In genomic region chr9:134662143-134662876, GRCh38 we compare ENCODE assay signal across 9 cellular contexts. TPM values are rescaled to one million over a fixed set of nuclear protein-coding genes. Genes with fewer than 3 reads are reported as not detected.
DNase-seq lines count a peak whose midpoint lies in the region; ATAC-seq, FAIRE-seq and TF ChIP-seq lines count a peak whose summit lies in the region.
"Had no signal": no experiment of that assay in that cellular context is flagged by ENCODE, and none has a peak within 500 bp of the region (broad histone marks: within the 10 kb centered on the region; RNA-seq: fewer than 3 reads in every experiment).

No MANE protein-coding gene starts in this region.

- H3K14ac ChIP-seq in neuronal stem cell (ENCODE audit: low read length): no peak overlapping the region

- ATAC-seq in HG02870 (IDR thresholded peaks at IDR 0.05; ENCODE audit: unreplicated experiment): no peak

- no CpG with 5 or more reads among the region's 17 CpGs for WGBS in neuronal stem cell (ENCODE audit: extremely low coverage in 2 of 2, insufficient read length in 2 of 2, insufficient replicate concordance in 1 of 2), 2 donors

- H2BK15ac ChIP-seq in neuronal stem cell (ENCODE audit: low read length): no peak overlapping the region

- H3K36me3 ChIP-seq in kidney (ENCODE audit: control insufficient read depth in 1 of 2, insufficient read depth in 2 of 2, low read length in 2 of 2) (no peaks in the 10 kb centered on the region), neuronal stem cell (replicated peaks in 1 of 2; ENCODE audit: control insufficient read depth in 2 of 2, insufficient read depth in 2 of 2, low read length in 2 of 2) (no peaks in the 10 kb centered on the region)

- FAIRE-seq in kidney (lab: Jason Lieb, UNC): no peak

- intact Hi-C loops in MCF 10A (cut with micrococcal nuclease): no loop called here
- intact Hi-C loops in kidney (cut with DNase I): no loop called here

- POLR2A ChIA-PET in MCF 10A (lab: Yijun Ruan, JAX): interaction anchor here (0.6 to 0.8 kb wide), 2 partner anchors 16 to 516 kb away, joined by 3 read pairs; no protein-coding TSS in a partner anchor

- no peaks in the 10 kb centered on the region for H3K27me3 Mint-ChIP-seq in MCF 10A (ENCODE audit: insufficient read depth, unreplicated experiment)

- H3K9ac ChIP-seq in kidney (ENCODE audit: low read length in 2 of 2): no peak overlapping the region
- H3K9ac ChIP-seq in neuronal stem cell (ENCODE audit: low read depth, low read length, poor library complexity): no peak overlapping the region

- no peaks in the 10 kb centered on the region for H3K79me1 ChIP-seq in neuronal stem cell (ENCODE audit: low read depth, low read length)

- no peak overlapping the region for H4K91ac ChIP-seq in neuronal stem cell (ENCODE audit: low read depth, low read length, poor library complexity)

- TF ChIP-seq CTCF in HFF-Myc (IDR thresholded peaks at IDR 0.05; ENCODE audit: low read depth, low read length, missing control alignments): no peak
- no peak for TF ChIP-seq CTCF in MCF 10A (IDR thresholded peaks at IDR 0.05; ENCODE audit: unreplicated experiment)
- no peak for TF ChIP-seq CTCF in kidney (IDR thresholded peaks at IDR 0.05; ENCODE audit: borderline replicate concordance, extremely low read depth, insufficient read depth)

- no TSS peak for BruUV-seq in MCF 10A (replicated peaks; lab: Mats Ljungman, UMichigan)

- no peak overlapping the region for H2BK12ac ChIP-seq in neuronal stem cell (ENCODE audit: low read length)

- H3K9me3 Mint-ChIP-seq in MCF 10A (ENCODE audit: unreplicated experiment): no peaks in the 10 kb centered on the region

- H3K36me3 Mint-ChIP-seq in MCF 10A (ENCODE audit: insufficient read depth, unreplicated experiment): no peaks in the 10 kb centered on the region

- peak; percentile 93 for DNase-seq in HFF-Myc (ENCODE audit: extremely low read depth, low read depth)
- DNase-seq in MCF 10A (ENCODE audit: unreplicated experiment): peak; percentile 83
- peak; percentile 87 for DNase-seq in kidney
- DNase-seq in stromal cell of bone marrow (ENCODE audit: low read depth): peak; percentile 89
- no peak for DNase-seq in neuronal stem cell (ENCODE audit: low spot score)
- DNase-seq in NCI-H1694 (lab: John Stamatoyannopoulos, UW): no peak
- no peak for DNase-seq in stimulated activated CD4-positive, alpha-beta T cell treated with anti-CD3 and anti-CD28 coated beads, Interleukin-4, amount 100 ng/mL, for 24 hours

- H3K4me1 ChIP-seq in kidney (ENCODE audit: control insufficient read depth in 1 of 2, insufficient read depth in 1 of 2, low read depth in 1 of 2, low read length in 2 of 2) (peaks cover 0 to 3% of the 10 kb centered on the region in 2 donors), neuronal stem cell (ENCODE audit: control insufficient read depth in 2 of 2, insufficient read depth in 1 of 2, low read depth in 1 of 2, low read length in 2 of 2) (no peaks in the 10 kb centered on the region)

- H3K27ac ChIP-seq in kidney (ENCODE audit: low read depth in 2 of 2, low read length in 2 of 2) (no peak overlapping the region), neuronal stem cell (replicated peaks; ENCODE audit: low read length) (no peak overlapping the region)

- H2AK5ac ChIP-seq in neuronal stem cell (ENCODE audit: low read depth, low read length): no peak overlapping the region

- CTCF ChIA-PET in MCF 10A (lab: Yijun Ruan, JAX): interaction anchor here (1.2 kb wide), 1 partner anchor 29 kb away, joined by 3 read pairs; no protein-coding TSS in a partner anchor

- H3K4me1 Mint-ChIP-seq in MCF 10A (ENCODE audit: insufficient read depth, unreplicated experiment): peaks cover 24% of the 10 kb centered on the region
- H3K4me1 Mint-ChIP-seq: neural crest cell had no signal

- peak overlapping the region; percentile 50 for H3K27ac Mint-ChIP-seq in MCF 10A (ENCODE audit: low read depth, unreplicated experiment)

- H2BK120ac ChIP-seq in neuronal stem cell (ENCODE audit: low read depth, low read length): no peak overlapping the region

- H2AFZ ChIP-seq in neuronal stem cell (ENCODE audit: low read length): no peak overlapping the region

- H3K9me3 ChIP-seq in kidney (ENCODE audit: control insufficient read depth in 1 of 2, low read length in 2 of 2) (no peaks in the 10 kb centered on the region), neuronal stem cell (replicated peaks in 1 of 2; ENCODE audit: control insufficient read depth in 2 of 2, insufficient read depth in 1 of 2, low read depth in 1 of 2, low read length in 2 of 2) (peaks cover 4 to 17% of the 10 kb centered on the region in 2 donors)

- no peak overlapping the region for H2BK5ac ChIP-seq in neuronal stem cell (ENCODE audit: low read length)

- H3K4me3 ChIP-seq in HFF-Myc (replicated peaks; ENCODE audit: low read depth, low read length): peak overlapping the region; percentile 4; the same call in 1 of the 2 replicates
- H3K4me3 ChIP-seq in kidney (ENCODE audit: low read length in 2 of 2): no peak overlapping the region
- H3K4me3 ChIP-seq in neuronal stem cell (ENCODE audit: low read length in 2 of 2): no peak overlapping the region

- H4K8ac ChIP-seq in neuronal stem cell (ENCODE audit: low read depth, low read length): no peak overlapping the region

- no peak overlapping the region for H3K23ac ChIP-seq in neuronal stem cell (ENCODE audit: low read depth, low read length, poor library complexity)

- H3K4ac ChIP-seq in neuronal stem cell (ENCODE audit: low read length): no peak overlapping the region

- H3K4me3 Mint-ChIP-seq in MCF 10A (ENCODE audit: unreplicated experiment): peak overlapping the region; percentile 2
- H3K4me3 Mint-ChIP-seq: neural crest cell had no signal

- H3K4me2 ChIP-seq in neuronal stem cell (ENCODE audit: insufficient read depth, low read length, poor library complexity, severe bottlenecking): no peak overlapping the region

- H3K18ac ChIP-seq in neuronal stem cell (ENCODE audit: low read length): no peak overlapping the region

- H3K27me3 ChIP-seq in neuronal stem cell (ENCODE audit: control insufficient read depth in 3 of 3, insufficient read depth in 3 of 3, low read depth in 1 of 3, low read length in 3 of 3): no peaks in the 10 kb centered on the region

RNA-seq across cellular contexts. Expression of gene COL5A1, which starts 20.7 kb away (rescaled TPM):
- total RNA-seq in MCF 10A (2022) (not detected in 2 replicates), kidney (23.8 TPM)
- polyA plus RNA-seq in kidney (ENCODE audit: insufficient read depth, low read depth, low replicate concordance): 2.4 TPM
- polyA plus RNA-seq in neuronal stem cell (2013, experiment 1 of 2): 10.1 TPM
- polyA plus RNA-seq in neuronal stem cell (2013, experiment 2 of 2): 10.2 TPM

Comparison
In these comparisons a context has a peak if more than half of its experiments do, and no peak if none do; other contexts are left out.
1. DNase-seq: peak in HFF-Myc (single experiment), MCF 10A (single experiment), kidney (single experiment) and stromal cell of bone marrow (single experiment); none in neuronal stem cell (single experiment), NCI-H1694 (single experiment) and stimulated activated CD4-positive, alpha-beta T cell treated with anti-CD3 and anti-CD28 coated beads, Interleukin-4, amount 100 ng/mL, for 24 hours (single experiment).
2. RNA of gene COL5A1, which starts 20.7 kb away (total RNA-seq): 23.8 TPM in kidney (single experiment); not detected in MCF 10A; every median in the first group is over 10 times any median in the second.